Comparison of ENCODE assay signal across 3 cellular contexts in the genomic region with DNA sequence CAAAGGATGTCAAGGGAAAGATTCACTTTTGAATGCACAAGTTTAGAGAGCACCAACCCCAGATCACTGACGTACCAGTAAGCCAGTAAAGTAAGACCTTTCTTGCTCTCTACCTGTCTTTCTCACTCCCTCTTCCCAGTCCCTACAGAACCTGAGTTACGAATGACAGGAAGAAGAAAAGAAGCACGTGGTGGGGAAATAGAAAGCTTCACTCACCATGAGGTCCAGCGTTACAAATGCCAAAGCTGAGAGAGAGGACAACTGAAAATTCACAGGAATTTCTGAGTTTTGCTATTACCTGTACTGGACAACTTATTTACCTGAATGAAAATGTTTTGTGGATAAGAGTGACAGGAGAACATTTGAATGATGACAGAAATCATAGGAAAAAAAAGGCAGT.
TF ChIP-seq lines count a peak whose summit lies in the region.

No MANE protein-coding gene starts in this region.

TF ChIP-seq in HepG2, 621 proteins besides CTCF, POLR2A, EP300 and RAD21:
- TF ChIP-seq, protein P1, sequence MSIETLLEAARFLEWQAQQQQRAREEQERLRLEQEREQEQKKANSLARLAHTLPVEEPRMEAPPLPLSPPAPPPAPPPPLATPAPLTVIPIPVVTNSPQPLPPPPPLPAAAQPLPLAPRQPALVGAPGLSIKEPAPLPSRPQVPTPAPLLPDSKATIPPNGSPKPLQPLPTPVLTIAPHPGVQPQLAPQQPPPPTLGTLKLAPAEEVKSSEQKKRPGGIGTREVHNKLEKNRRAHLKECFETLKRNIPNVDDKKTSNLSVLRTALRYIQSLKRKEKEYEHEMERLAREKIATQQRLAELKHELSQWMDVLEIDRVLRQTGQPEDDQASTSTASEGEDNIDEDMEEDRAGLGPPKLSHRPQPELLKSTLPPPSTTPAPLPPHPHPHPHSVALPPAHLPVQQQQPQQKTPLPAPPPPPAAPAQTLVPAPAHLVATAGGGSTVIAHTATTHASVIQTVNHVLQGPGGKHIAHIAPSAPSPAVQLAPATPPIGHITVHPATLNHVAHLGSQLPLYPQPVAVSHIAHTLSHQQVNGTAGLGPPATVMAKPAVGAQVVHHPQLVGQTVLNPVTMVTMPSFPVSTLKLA (IDR thresholded peaks at IDR 0.05) = peak; percentile 91
- TF ChIP-seq DNMT1 (CRISPR knock-in tag; IDR thresholded peaks at IDR 0.05) = no peak

TF ChIP-seq in GM23338, 12 proteins besides CTCF, POLR2A, EP300 and RAD21 (continues in another document):
- TF ChIP-seq ZNF114 (CRISPR knock-in tag; IDR thresholded peaks at IDR 0.05) (no peak), ZNF331 (CRISPR knock-in tag; IDR thresholded peaks at IDR 0.05; ENCODE audit: low read depth) (no peak), EZH2phosphoT487 (IDR thresholded peaks at IDR 0.05; ENCODE audit: unreplicated experiment) (no peak), POLR2AphosphoS5 (IDR thresholded peaks at IDR 0.05; ENCODE audit: low read depth) (no peak), CREB1 (CRISPR knock-in tag; IDR thresholded peaks at IDR 0.05; ENCODE audit: low read depth) (no peak)
- TF ChIP-seq, protein P2, sequence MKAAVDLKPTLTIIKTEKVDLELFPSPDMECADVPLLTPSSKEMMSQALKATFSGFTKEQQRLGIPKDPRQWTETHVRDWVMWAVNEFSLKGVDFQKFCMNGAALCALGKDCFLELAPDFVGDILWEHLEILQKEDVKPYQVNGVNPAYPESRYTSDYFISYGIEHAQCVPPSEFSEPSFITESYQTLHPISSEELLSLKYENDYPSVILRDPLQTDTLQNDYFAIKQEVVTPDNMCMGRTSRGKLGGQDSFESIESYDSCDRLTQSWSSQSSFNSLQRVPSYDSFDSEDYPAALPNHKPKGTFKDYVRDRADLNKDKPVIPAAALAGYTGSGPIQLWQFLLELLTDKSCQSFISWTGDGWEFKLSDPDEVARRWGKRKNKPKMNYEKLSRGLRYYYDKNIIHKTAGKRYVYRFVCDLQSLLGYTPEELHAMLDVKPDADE (IDR thresholded peaks at IDR 0.05) = no peak
- TF ChIP-seq, protein P3, sequence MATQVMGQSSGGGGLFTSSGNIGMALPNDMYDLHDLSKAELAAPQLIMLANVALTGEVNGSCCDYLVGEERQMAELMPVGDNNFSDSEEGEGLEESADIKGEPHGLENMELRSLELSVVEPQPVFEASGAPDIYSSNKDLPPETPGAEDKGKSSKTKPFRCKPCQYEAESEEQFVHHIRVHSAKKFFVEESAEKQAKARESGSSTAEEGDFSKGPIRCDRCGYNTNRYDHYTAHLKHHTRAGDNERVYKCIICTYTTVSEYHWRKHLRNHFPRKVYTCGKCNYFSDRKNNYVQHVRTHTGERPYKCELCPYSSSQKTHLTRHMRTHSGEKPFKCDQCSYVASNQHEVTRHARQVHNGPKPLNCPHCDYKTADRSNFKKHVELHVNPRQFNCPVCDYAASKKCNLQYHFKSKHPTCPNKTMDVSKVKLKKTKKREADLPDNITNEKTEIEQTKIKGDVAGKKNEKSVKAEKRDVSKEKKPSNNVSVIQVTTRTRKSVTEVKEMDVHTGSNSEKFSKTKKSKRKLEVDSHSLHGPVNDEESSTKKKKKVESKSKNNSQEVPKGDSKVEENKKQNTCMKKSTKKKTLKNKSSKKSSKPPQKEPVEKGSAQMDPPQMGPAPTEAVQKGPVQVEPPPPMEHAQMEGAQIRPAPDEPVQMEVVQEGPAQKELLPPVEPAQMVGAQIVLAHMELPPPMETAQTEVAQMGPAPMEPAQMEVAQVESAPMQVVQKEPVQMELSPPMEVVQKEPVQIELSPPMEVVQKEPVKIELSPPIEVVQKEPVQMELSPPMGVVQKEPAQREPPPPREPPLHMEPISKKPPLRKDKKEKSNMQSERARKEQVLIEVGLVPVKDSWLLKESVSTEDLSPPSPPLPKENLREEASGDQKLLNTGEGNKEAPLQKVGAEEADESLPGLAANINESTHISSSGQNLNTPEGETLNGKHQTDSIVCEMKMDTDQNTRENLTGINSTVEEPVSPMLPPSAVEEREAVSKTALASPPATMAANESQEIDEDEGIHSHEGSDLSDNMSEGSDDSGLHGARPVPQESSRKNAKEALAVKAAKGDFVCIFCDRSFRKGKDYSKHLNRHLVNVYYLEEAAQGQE (IDR thresholded peaks at IDR 0.05; ENCODE audit: unreplicated experiment) = no peak

TF ChIP-seq in H1, 55 proteins besides CTCF, POLR2A, EP300 and RAD21:
- TF ChIP-seq SP2 (IDR thresholded peaks at IDR 0.05; ENCODE audit: low read length) = no peak
- TF ChIP-seq, protein P4, sequence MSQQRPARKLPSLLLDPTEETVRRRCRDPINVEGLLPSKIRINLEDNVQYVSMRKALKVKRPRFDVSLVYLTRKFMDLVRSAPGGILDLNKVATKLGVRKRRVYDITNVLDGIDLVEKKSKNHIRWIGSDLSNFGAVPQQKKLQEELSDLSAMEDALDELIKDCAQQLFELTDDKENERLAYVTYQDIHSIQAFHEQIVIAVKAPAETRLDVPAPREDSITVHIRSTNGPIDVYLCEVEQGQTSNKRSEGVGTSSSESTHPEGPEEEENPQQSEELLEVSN (IDR thresholded peaks at IDR 0.05) = no peak
- TF ChIP-seq CREB1 (IDR thresholded peaks at IDR 0.05) = no peak
